Comparison of ENCODE assay signal across 8 cellular contexts in genomic region chr3:46695177-46695961, GRCh38. TPM values are rescaled to one million over a fixed set of nuclear protein-coding genes. Genes with fewer than 3 reads are reported as not detected.
DNase-seq lines count a peak whose midpoint lies in the region; ATAC-seq and TF ChIP-seq lines count a peak whose summit lies in the region.

No MANE protein-coding gene starts in this region.

- ATAC-seq in T-cell (replicated peaks in 1 of 4) (peak; percentile 9 to 36 (median 32)), body of pancreas (no peak), HG02759 (IDR thresholded peaks at IDR 0.05; ENCODE audit: unreplicated experiment) (no peak)

- H3K4me3 Mint-ChIP-seq in T-cell: peak overlapping the region; percentile 34 to 88 (median 47)
- peak overlapping the region; percentile 18 to 56 (median 44) for H3K4me3 Mint-ChIP-seq in immature natural killer cell

- H3K27me3 Mint-ChIP-seq in T-cell (no peaks in the 10 kb centered on the region), immature natural killer cell (ENCODE audit: low read depth in 3 of 3) (peaks cover 5% of the 10 kb centered on the region in 3 donors)

- H3K27me3 ChIP-seq in body of pancreas: no peaks in the 10 kb centered on the region

- H3K4me3 ChIP-seq in body of pancreas: no peak overlapping the region

- WGBS in body of pancreas, 2 donors: 72 to 92% methylated on average over 7 to 11 of the region's 11 CpGs

- peak overlapping the region; percentile 92 to 95 for H3K27ac Mint-ChIP-seq in T-cell
- peak overlapping the region in 1 of 6 donors; percentile 46 for H3K27ac Mint-ChIP-seq in immature natural killer cell

- H3K36me3 ChIP-seq in body of pancreas (replicated peaks in 1 of 2; ENCODE audit: insufficient read depth in 1 of 2, low read depth in 2 of 2): no peaks in the 10 kb centered on the region

- CTCF ChIA-PET in T-cell (lab: Charles Lee): interaction anchor here (0.5 to 1.5 kb wide), 4 partner anchors 10 to 631 kb away, joined by 3 to 5 read pairs (median 3); no protein-coding TSS in a partner anchor

- POLR2A ChIA-PET in T-cell (lab: Charles Lee): interaction anchor here in 1 of 2 donors (0.5 kb wide), 1 partner anchor 337 kb away, joined by 3 read pairs; no protein-coding TSS in a partner anchor

- H3K4me1 Mint-ChIP-seq in T-cell (peaks cover 65 to 77% (median 68%) of the 10 kb centered on the region in 3 donors), immature natural killer cell (peaks cover 13 to 19% of the 10 kb centered on the region in 2 donors)

- peak overlapping the region in 2 of 4 donors; percentile 59 to 60 for H3K27ac ChIP-seq in body of pancreas

- no peaks in the 10 kb centered on the region for H3K36me3 Mint-ChIP-seq in T-cell
- H3K36me3 Mint-ChIP-seq in immature natural killer cell: no peaks in the 10 kb centered on the region

- DNase-seq in SIG-M5 treated with dmso at 0.1 percent for 504 hours (lab: John Stamatoyannopoulos, UW; ENCODE audit: unreplicated experiment): peak; percentile 72
- no peak for DNase-seq in SIG-M5 (lab: John Stamatoyannopoulos, UW)
- peak in 25 of 34 experiments; percentile 12 to 55 (median 38) for DNase-seq in T-cell
- DNase-seq in body of pancreas: peak in 3 of 4 donors; percentile 47 to 67 (median 50)
- peak in 1 of 3 donors; percentile 24 for DNase-seq in immature natural killer cell
- peak in 2 of 3 experiments; percentile 16 to 37 for DNase-seq in stimulated activated CD4-positive, alpha-beta T cell treated with anti-CD3 and anti-CD28 coated beads, TNF-alpha, amount 100 ng/mL, for 24 hours (ENCODE audit: low read depth in 3 of 3)
- DNase-seq in NCI-H2171 treated with DMSO at 0.1 percent for 48 hours (lab: John Stamatoyannopoulos, UW): no peak

- TF ChIP-seq CTCF in body of pancreas (IDR thresholded peaks at IDR 0.05): peak in 5 of 7 experiments; percentile 1 to 29 (median 20)

- peaks cover 58% of the 10 kb centered on the region for H3K4me1 ChIP-seq in body of pancreas

- intact Hi-C loops in body of pancreas (cut with DNase I): no loop called here

- no peaks in the 10 kb centered on the region for H3K9me3 ChIP-seq in body of pancreas

- no peaks in the 10 kb centered on the region for H3K9me3 Mint-ChIP-seq in T-cell
- no peaks in the 10 kb centered on the region for H3K9me3 Mint-ChIP-seq in immature natural killer cell

- TF ChIP-seq POLR2A in body of pancreas (IDR thresholded peaks at IDR 0.05): no peak

RNA-seq across cellular contexts. Expression of gene ALS2CL, which starts 1.9 kb away (rescaled TPM):
- total RNA-seq in T-cell: 10 to 100 TPM; 25.0 to 47.4 (median 30.6) TPM
- total RNA-seq in body of pancreas: 10 to 100 TPM; 30.3 to 48.5 TPM
- not detected for polyA plus RNA-seq in immature natural killer cell

RNA-seq across cellular contexts. Expression of gene TMIE, which starts 5.8 kb away (rescaled TPM):
- total RNA-seq in T-cell (1 to 10 TPM; 2.0 to 5.3 (median 3.0) TPM), body of pancreas (not detected)
- not detected for polyA plus RNA-seq in immature natural killer cell

RNA-seq across cellular contexts. Expression of gene PRSS50, which starts 22.3 kb away (rescaled TPM):
- total RNA-seq in T-cell: not detected
- total RNA-seq in body of pancreas: 1 to 10 TPM; 2.6 to 3.1 TPM
- not detected for polyA plus RNA-seq in immature natural killer cell

Comparison
In these comparisons a context has a peak if more than half of its experiments do, and no peak if none do; other contexts are left out.
1. DNase-seq: peak in SIG-M5 treated with dmso at 0.1 percent for 504 hours (single experiment), T-cell (25 of 34), body of pancreas (3 of 4) and stimulated activated CD4-positive, alpha-beta T cell treated with anti-CD3 and anti-CD28 coated beads, TNF-alpha, amount 100 ng/mL, for 24 hours (2 of 3); none in SIG-M5 (single experiment) and NCI-H2171 treated with DMSO at 0.1 percent for 48 hours (single experiment).
2. ATAC-seq: peak in T-cell (4 of 4); none in body of pancreas (single experiment) and HG02759 (single experiment).